ENCODE assay signal across 9 cellular contexts in the genomic region with DNA sequence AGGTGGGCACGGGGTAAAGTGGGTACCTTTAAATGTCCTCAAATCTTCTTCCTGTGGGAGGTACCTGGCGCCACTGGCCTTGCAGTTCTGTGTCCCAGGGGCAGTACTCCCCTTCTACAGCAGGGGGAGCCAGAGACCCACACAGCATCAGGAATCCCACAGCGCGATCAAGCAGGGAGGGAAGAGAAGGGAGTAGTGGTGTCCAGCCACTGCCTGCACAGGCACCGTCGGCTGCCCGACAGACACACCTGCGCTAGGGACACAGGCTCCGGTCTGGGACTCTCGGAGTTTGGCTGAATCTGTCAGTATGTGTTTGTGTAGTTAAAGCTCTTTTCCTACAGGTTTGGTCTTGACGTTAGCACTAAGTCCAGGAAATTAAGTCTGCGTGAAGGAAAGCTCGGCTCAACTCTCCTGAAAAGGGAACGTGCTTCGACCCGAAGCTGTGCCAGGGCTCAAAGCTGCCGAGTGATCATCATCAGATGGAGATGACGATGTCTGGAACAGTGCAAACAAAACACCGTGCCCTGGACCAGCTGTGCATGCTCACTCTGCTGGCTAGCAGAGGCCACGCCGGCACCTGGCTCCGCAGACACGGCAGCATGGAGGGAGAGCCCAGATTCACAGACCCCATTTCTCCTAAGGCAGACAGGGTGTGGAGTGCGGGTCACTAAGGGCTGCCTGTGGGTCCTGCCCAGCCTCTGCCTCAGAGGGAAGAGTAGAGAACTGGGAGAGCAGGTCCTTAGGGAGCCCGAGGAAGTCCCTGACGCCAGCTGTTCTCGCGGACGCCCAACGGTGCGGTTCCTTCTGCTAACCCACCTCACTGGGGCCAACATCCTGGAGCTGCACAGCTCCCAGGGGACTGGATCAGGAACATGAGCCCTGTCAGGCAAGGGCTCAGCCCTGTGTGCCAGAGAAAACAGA. TPM values are rescaled to one million over a fixed set of nuclear protein-coding genes. Genes with fewer than 3 reads are reported as not detected.
A peak's percentile ranks its signal among the peaks of the same experiment; 100 is the strongest.
DNase-seq lines count a peak whose midpoint lies in the region; ATAC-seq and TF ChIP-seq lines count a peak whose summit lies in the region.
"Had no signal": no experiment of that assay in that cellular context is flagged by ENCODE, and none has a peak within 500 bp of the region (broad histone marks: within the 10 kb centered on the region; RNA-seq: fewer than 3 reads in every experiment).

No MANE protein-coding gene starts in this region.

- H3K27ac Mint-ChIP-seq in Calu3 (ENCODE audit: unreplicated experiment) (no peak overlapping the region), HFFc6 (no peak overlapping the region), chondrocyte (ENCODE audit: unreplicated experiment) (no peak overlapping the region)
- H3K27ac Mint-ChIP-seq: dendritic cell treated with granulocyte-macrophage colony-stimulating factor and Interleukin-4, amounts not matched to agents 40 ng/mL and 50 ng/mL, for 4 days had no signal

- H3K9me3 Mint-ChIP-seq in Calu3 (ENCODE audit: low read depth, unreplicated experiment) (no peaks in the 10 kb centered on the region), HFFc6 (no peaks in the 10 kb centered on the region), chondrocyte (ENCODE audit: low read depth) (no peaks in the 10 kb centered on the region)
- H3K9me3 Mint-ChIP-seq: dendritic cell treated with granulocyte-macrophage colony-stimulating factor and Interleukin-4, amounts not matched to agents 40 ng/mL and 50 ng/mL, for 4 days had no signal

- peak; percentile 91 for DNase-seq in Calu3
- DNase-seq in HFFc6 = peak; percentile 55
- DNase-seq in NCI-H226 = peak; percentile 5
- peak; percentile 71 to 73 for DNase-seq in activated CD4-positive, alpha-beta T cell treated with anti-CD3 and anti-CD28 coated beads for 24 hours (ENCODE audit: low read depth in 2 of 2)
- DNase-seq in chondrocyte (ENCODE audit: low spot score) = no peak
- DNase-seq in stimulated activated CD4-positive, alpha-beta T cell treated with anti-CD3 and anti-CD28 coated beads, Interleukin-1b, Interleukin-23, amount 100 ng/mL, for 24 hours (ENCODE audit: low read depth in 4 of 4, low spot score in 1 of 4) = peak; percentile 66 to 75 (median 71)

- H3K27ac ChIP-seq in layer of hippocampus (ENCODE audit: low read depth, low read length) = peak overlapping the region; percentile 55

- H3K4me1 Mint-ChIP-seq in Calu3 (ENCODE audit: low read depth, unreplicated experiment) = no peaks in the 10 kb centered on the region
- H3K4me1 Mint-ChIP-seq in HFFc6 (ENCODE audit: low read depth) = peaks cover 8% of the 10 kb centered on the region; the same call in 1 of the 2 replicates
- H3K4me1 Mint-ChIP-seq in chondrocyte (ENCODE audit: low read depth) = no peaks in the 10 kb centered on the region

- no TSS peak for BruUV-seq in Calu3 (replicated peaks; lab: Mats Ljungman, UMichigan)

- intact Hi-C loops in Calu3 (cut with micrococcal nuclease; ENCODE audit: unreplicated experiment) = loop anchor here (1.0 to 10.0 kb wide), 2 partner anchors 174 to 246 kb away; no protein-coding TSS in a partner anchor

- CTCF ChIA-PET in Calu3 (lab: Charles Lee) = interaction anchor here (0.8 to 4.4 kb wide), 2 partner anchors 246 to 261 kb away, joined by 3 to 44 read pairs; a partner anchor contains a TSS

- H3K36me3 Mint-ChIP-seq in Calu3 (ENCODE audit: insufficient read depth, unreplicated experiment) (peaks cover 11% of the 10 kb centered on the region), HFFc6 (ENCODE audit: low read depth) (no peaks in the 10 kb centered on the region), chondrocyte (ENCODE audit: low read depth) (peaks cover 12% of the 10 kb centered on the region)

- no peak for ATAC-seq in GM18519 (IDR thresholded peaks at IDR 0.05; ENCODE audit: low FRiP score, unreplicated experiment)

- no peaks in the 10 kb centered on the region for H3K27me3 ChIP-seq in layer of hippocampus (ENCODE audit: control insufficient read depth, insufficient read depth, low read length)

- TF ChIP-seq CTCF in Calu3 (IDR thresholded peaks at IDR 0.05; ENCODE audit: unreplicated experiment) (peak; percentile 98), HFFc6 (IDR thresholded peaks at IDR 0.05) (peak; percentile 97), chondrocyte (IDR thresholded peaks at IDR 0.05) (peak; percentile 95)

- H3K27me3 Mint-ChIP-seq in Calu3 (ENCODE audit: unreplicated experiment) (no peaks in the 10 kb centered on the region), HFFc6 (ENCODE audit: insufficient read depth) (peaks cover 1% of the 10 kb centered on the region), chondrocyte (ENCODE audit: low read depth) (no peaks in the 10 kb centered on the region)
- H3K27me3 Mint-ChIP-seq: dendritic cell treated with granulocyte-macrophage colony-stimulating factor and Interleukin-4, amounts not matched to agents 40 ng/mL and 50 ng/mL, for 4 days had no signal

- H3K4me3 Mint-ChIP-seq in Calu3 (ENCODE audit: low read depth, unreplicated experiment) = no peak overlapping the region
- H3K4me3 Mint-ChIP-seq in HFFc6 = no peak overlapping the region
- H3K4me3 Mint-ChIP-seq in chondrocyte (ENCODE audit: unreplicated experiment) = no peak overlapping the region
- H3K4me3 Mint-ChIP-seq: dendritic cell treated with granulocyte-macrophage colony-stimulating factor and Interleukin-4, amounts not matched to agents 40 ng/mL and 50 ng/mL, for 4 days had no signal

RNA-seq across cellular contexts. Expression of a gene that starts 56.0 kb away (rescaled TPM):
- total RNA-seq in Calu3 (2022) (99.3 and 103 TPM in 2 replicates), chondrocyte (12.5 to 15.9 TPM (median 13.2 TPM) in 3 replicates)
- 10 to 100 TPM; 48.7 to 61.0 (median 50.6) TPM for total RNA-seq in HFFc6 (2021; fragmentation: NEBNext Ultra II Directional; extraction: Animal tissue kit (Norgen Biotek cat#: 25700))
